16 cellular contexts compared by ENCODE assay signal in genomic region chr1:112866151-112866550, GRCh38.
DNase-seq lines count a peak whose midpoint lies in the region; ATAC-seq, FAIRE-seq and TF ChIP-seq lines count a peak whose summit lies in the region.
"Had no signal": no experiment of that assay in that cellular context is flagged by ENCODE, and none has a peak within 500 bp of the region (broad histone marks: within the 10 kb centered on the region; RNA-seq: fewer than 3 reads in every experiment).

No MANE protein-coding gene starts in this region.

- no peaks in the 10 kb centered on the region for H3K36me3 ChIP-seq in breast epithelium
- H3K36me3 ChIP-seq in K562 (ENCODE audit: control insufficient read depth, insufficient read depth, low read length) = no peaks in the 10 kb centered on the region
- H3K36me3 ChIP-seq: ovary had no signal

- peaks cover 27% of the 10 kb centered on the region for H3K4me1 Mint-ChIP-seq in MCF 10A (ENCODE audit: insufficient read depth, unreplicated experiment)

- H3K4me1 ChIP-seq in breast epithelium = no peaks in the 10 kb centered on the region
- H3K4me1 ChIP-seq in K562 (replicated peaks in 1 of 2; ENCODE audit: control insufficient read depth in 2 of 2, insufficient read depth in 2 of 2, low read length in 2 of 2) = peaks cover 0 to 13% of the 10 kb centered on the region in 2 experiments; a peak in 3 of 5 replicates
- H3K4me1 ChIP-seq: testis had no signal

- TF ChIP-seq RAD21 in K562 (CRISPR knock-in tag; conservative IDR thresholded peaks at IDR 0.05 in 1 of 2, IDR thresholded peaks at IDR 0.05 in 1 of 2) = no peak

- peak overlapping the region; percentile 12; the same call in 1 of the 2 replicates for H2AFZ ChIP-seq in K562 (ENCODE audit: low read depth, low read length)

- no peaks in the 10 kb centered on the region for H3K27me3 ChIP-seq in breast epithelium
- no peaks in the 10 kb centered on the region for H3K27me3 ChIP-seq in K562 (ENCODE audit: control insufficient read depth in 2 of 2, insufficient read depth in 2 of 2, low read length in 2 of 2)
- H3K27me3 ChIP-seq: ovary, testis had no signal

- WGBS in K562 (ENCODE audit: insufficient coverage, low coverage, missing lambda C conversion rate) = 77% methylated on average over 2 of the region's 2 CpGs

- TF ChIP-seq POLR2A in breast epithelium (IDR thresholded peaks at IDR 0.05) (no peak), K562 (conservative IDR thresholded peaks at IDR 0.05) (no peak)

- H3K9me3 Mint-ChIP-seq in MCF 10A (ENCODE audit: unreplicated experiment) = no peaks in the 10 kb centered on the region

- H3K4me2 ChIP-seq in K562 (ENCODE audit: insufficient read depth, low read length) = no peak overlapping the region

- H3K9me3 ChIP-seq in breast epithelium = no peaks in the 10 kb centered on the region
- no peaks in the 10 kb centered on the region for H3K9me3 ChIP-seq in K562 (replicated peaks; ENCODE audit: control insufficient read depth, insufficient read depth, low read depth, low read length)
- H3K9me3 ChIP-seq: ovary, testis had no signal

- H3K79me2 ChIP-seq in K562 (ENCODE audit: control insufficient read depth, insufficient read depth, low read length) = no peaks in the 10 kb centered on the region

- DNase-seq in MCF 10A (ENCODE audit: unreplicated experiment) (no peak), breast epithelium (ENCODE audit: low spot score in 2 of 2) (no peak), K562 (ENCODE audit: extremely low read depth in 1 of 4, low spot score in 3 of 4) (no peak), glomerular visceral epithelial cell (ENCODE audit: extremely low spot score) (peak; percentile 65), COLO668 (lab: John Stamatoyannopoulos, UW; ENCODE audit: unreplicated experiment) (no peak)
- DNase-seq in stimulated activated CD4-positive, alpha-beta T cell treated with anti-CD3 and anti-CD28 coated beads, Interleukin-12 subunit alpha, Interleukin-12 subunit beta, amount 100 ng/mL, for 4 hours = no peak
- DNase-seq: 8988T; activated CD4-positive, alpha-beta T cell treated with anti-CD3 and anti-CD28 coated beads, Interleukin-2, amount 50 U/mL, for 48 hours; activated naive CD4-positive, alpha-beta T cell treated with anti-CD3 and anti-CD28 coated beads, Interleukin-2, amount 50 U/mL, for 16 hours; NCI-H1417; NCI-H526 treated with DMSO at 0.1 percent for 48 hours; testis had no signal

- no peak for ATAC-seq in K562
- no peak for ATAC-seq in HG03442 (IDR thresholded peaks at IDR 0.05; ENCODE audit: unreplicated experiment)
- ATAC-seq in GM18870 (IDR thresholded peaks at IDR 0.05; ENCODE audit: unreplicated experiment) = no peak

- no peak for TF ChIP-seq EP300 in K562 (IDR thresholded peaks at IDR 0.05; ENCODE audit: low read length)

- no peaks in the 10 kb centered on the region for H3K36me3 Mint-ChIP-seq in MCF 10A (ENCODE audit: insufficient read depth, unreplicated experiment)

- no peak overlapping the region for H3K9ac ChIP-seq in K562 (ENCODE audit: insufficient read depth in 1 of 2, low read depth in 2 of 2, low read length in 2 of 2)

- H4K20me1 ChIP-seq in K562 (replicated peaks; ENCODE audit: control insufficient read depth, insufficient read depth, low read length) = no peaks in the 10 kb centered on the region

- H3K4me3 Mint-ChIP-seq in MCF 10A (ENCODE audit: unreplicated experiment) = peak overlapping the region; percentile 2

- FAIRE-seq in K562 (lab: Jason Lieb, UNC) = no peak
- FAIRE-seq: endometrium had no signal

- H3K27ac ChIP-seq in breast epithelium (no peak overlapping the region), K562 (ENCODE audit: extremely low read depth, low read depth, low read length) (no peak overlapping the region)
- H3K27ac ChIP-seq: ovary, testis had no signal

- peak overlapping the region; percentile 11 for H3K27ac Mint-ChIP-seq in MCF 10A (ENCODE audit: low read depth, unreplicated experiment)

- no peak overlapping the region for H3K4me3 ChIP-seq in breast epithelium
- H3K4me3 ChIP-seq in K562 = no peak overlapping the region
- H3K4me3 ChIP-seq: ovary, testis had no signal

- intact Hi-C loops in MCF 10A (cut with micrococcal nuclease) (no loop called here), breast epithelium (cut with DNase I; ENCODE audit: low total_unique reads) (no loop called here), K562 (cut with micrococcal nuclease) (no loop called here)

- H3K27me3 Mint-ChIP-seq in MCF 10A (ENCODE audit: insufficient read depth, unreplicated experiment) = no peaks in the 10 kb centered on the region

- POLR2A ChIA-PET in MCF 10A (lab: Yijun Ruan, JAX) (interaction anchor here (1.6 to 1.8 kb wide), 2 partner anchors 15 to 151 kb away, joined by 4 to 7 read pairs; partner anchors contain the start of gene PPM1J), K562 (lab: Yijun Ruan, JAX) (no interaction called here)

- in situ Hi-C loops in K562 (cut with MboI) = no loop called here

- no TSS peak for BruUV-seq in MCF 10A (replicated peaks; lab: Mats Ljungman, UMichigan)
- BruUV-seq in K562 (replicated peaks; lab: Mats Ljungman, UMichigan) = no TSS peak

- no peak for TF ChIP-seq CTCF in MCF 10A (IDR thresholded peaks at IDR 0.05; ENCODE audit: unreplicated experiment)
- no peak for TF ChIP-seq CTCF in breast epithelium (IDR thresholded peaks at IDR 0.05)
- no peak for TF ChIP-seq CTCF in K562 (IDR thresholded peaks at IDR 0.05 in 2 of 3, conservative IDR thresholded peaks at IDR 0.05 in 1 of 3; ENCODE audit: insufficient read depth in 2 of 3, low read depth in 1 of 3, low read length in 3 of 3)

- no peaks in the 10 kb centered on the region for H3K9me1 ChIP-seq in K562 (ENCODE audit: control insufficient read depth, insufficient read depth, low read length)

- CTCF ChIA-PET in MCF 10A (lab: Yijun Ruan, JAX) (interaction anchor here (3.8 kb wide), 1 partner anchor 176 kb away, joined by 18 read pairs; no protein-coding TSS in a partner anchor), K562 (lab: Yijun Ruan, JAX; ENCODE audit: low intra/inter-chr PET ratio) (no interaction called here)

TF ChIP-seq in K562, 482 proteins besides CTCF, POLR2A, EP300 and RAD21:
- TF ChIP-seq CBFA2T2 (conservative IDR thresholded peaks at IDR 0.05) = 0 out of 2 replicates have a peak, but pooled peaks have one; percentile 3
- peak; percentile 29; the same call in 1 of the 2 replicates for TF ChIP-seq C11orf30 (IDR thresholded peaks at IDR 0.05; ENCODE audit: low read depth)
- no peak for TF ChIP-seq IFI16 (CRISPR knock-in tag; IDR thresholded peaks at IDR 0.05)
